8 cellular contexts compared by ENCODE assay signal in the genomic region with DNA sequence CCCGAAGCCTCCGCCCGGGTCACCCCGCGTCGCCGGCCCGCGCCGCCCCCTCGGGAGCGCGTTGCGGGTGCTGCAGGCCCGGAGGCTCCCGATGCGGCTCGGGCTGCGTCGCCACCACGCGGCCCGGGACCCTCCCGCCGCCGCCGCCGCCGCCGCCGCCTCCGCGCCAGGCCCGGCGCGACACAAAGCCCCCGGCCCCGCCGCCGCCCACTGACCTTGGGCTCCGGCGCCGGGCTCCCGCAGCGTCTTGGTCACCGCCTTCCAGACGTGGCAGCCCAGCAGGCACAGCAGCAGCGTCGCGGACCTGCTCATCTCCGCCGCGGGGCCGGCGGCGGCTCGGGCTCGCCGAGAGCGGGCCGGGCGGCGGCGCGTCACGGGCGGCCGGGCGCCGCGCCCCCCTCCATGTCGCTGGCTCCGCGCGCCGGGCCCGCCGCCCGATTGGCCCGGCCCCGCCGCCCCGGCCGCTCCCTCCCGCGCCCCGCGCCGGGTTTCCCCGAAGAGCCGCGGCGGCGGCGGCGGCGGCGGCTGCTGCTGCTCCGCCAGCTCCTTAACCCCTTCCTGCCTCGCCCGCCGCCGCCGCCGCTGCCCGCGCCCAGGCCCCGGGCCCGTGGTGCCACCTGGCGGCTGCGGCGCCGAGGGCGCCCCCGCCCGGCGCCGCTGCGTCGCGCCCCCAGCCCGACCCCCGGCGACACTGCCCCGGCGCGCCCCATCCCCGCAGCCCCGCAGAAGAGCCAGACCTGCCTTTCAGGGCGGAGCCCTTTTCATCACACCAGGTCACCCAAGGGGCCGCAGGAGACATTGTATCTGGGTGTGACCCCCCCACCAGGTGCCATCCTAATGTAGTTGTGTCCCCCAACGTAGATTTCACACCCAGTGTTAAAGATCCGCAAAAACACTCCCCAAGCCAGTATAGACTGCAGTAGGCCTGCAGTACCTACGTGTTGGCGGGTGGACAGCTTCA. TPM values are rescaled to one million over a fixed set of nuclear protein-coding genes. Genes with fewer than 3 reads are reported as not detected.
DNase-seq lines count a peak whose midpoint lies in the region; ATAC-seq and TF ChIP-seq lines count a peak whose summit lies in the region.

Gene FAM171A1, minus strand, starts transcription at position 549 of the 961 bp plus-strand sequence. Its CDS starts 237 bp downstream, at position 312.

- no peaks in the 10 kb centered on the region for H3K9me3 Mint-ChIP-seq in stimulated activated effector memory CD8-positive, alpha-beta T cell treated with anti-CD3 and anti-CD28 coated beads, Interleukin-12 subunit alpha, Interleukin-12 subunit beta, amount 100 ng/mL, for 72 hours

- H3K27ac ChIP-seq in esophagus muscularis mucosa (replicated peaks in 1 of 4) = peak within 1 kb of the TSS; percentile 45 to 77 (median 73)

- H3K4me1 Mint-ChIP-seq in stimulated activated effector memory CD8-positive, alpha-beta T cell treated with anti-CD3 and anti-CD28 coated beads, Interleukin-12 subunit alpha, Interleukin-12 subunit beta, amount 100 ng/mL, for 72 hours = no peaks in the 10 kb centered on the region

- TF ChIP-seq POLR2A in esophagus muscularis mucosa (IDR thresholded peaks at IDR 0.05; ENCODE audit: low read depth) = no peak

- H3K36me3 ChIP-seq in esophagus muscularis mucosa = no peaks in the 10 kb centered on the region

- no peaks in the 10 kb centered on the region for H3K27me3 ChIP-seq in esophagus muscularis mucosa

- peak in 2 of 3 experiments; percentile 28 to 37 for TF ChIP-seq CTCF in esophagus muscularis mucosa (IDR thresholded peaks at IDR 0.05)

- H3K27ac Mint-ChIP-seq in stimulated activated effector memory CD8-positive, alpha-beta T cell treated with anti-CD3 and anti-CD28 coated beads, Interleukin-12 subunit alpha, Interleukin-12 subunit beta, amount 100 ng/mL, for 72 hours = no peak within 1 kb of the TSS

- WGBS in esophagus muscularis mucosa = 30% methylated on average over 4 of the region's 135 CpGs

- peak within 1 kb of the TSS; percentile 66 for H3K4me3 Mint-ChIP-seq in stimulated activated effector memory CD8-positive, alpha-beta T cell treated with anti-CD3 and anti-CD28 coated beads, Interleukin-12 subunit alpha, Interleukin-12 subunit beta, amount 100 ng/mL, for 72 hours

- H3K9me3 ChIP-seq in esophagus muscularis mucosa = no peaks in the 10 kb centered on the region

- ATAC-seq in stimulated activated effector memory CD8-positive, alpha-beta T cell treated with anti-CD3 and anti-CD28 coated beads, Interleukin-12 subunit alpha, Interleukin-12 subunit beta, amount 100 ng/mL, for 72 hours = peak; percentile 80
- ATAC-seq in GM21717 (IDR thresholded peaks at IDR 0.05; ENCODE audit: unreplicated experiment) = no peak

- DNase-seq in EH (ENCODE audit: low read depth) (peak; percentile 67), HCEC 1CT (peak; percentile 40), NCI-H82 (lab: John Stamatoyannopoulos, UW) (peak; percentile 65), activated T-helper 1 cell treated with Interleukin-2 at 50 U/mL for 16 hours (ENCODE audit: low read depth) (peak; percentile 47), esophagus muscularis mucosa (ENCODE audit: extremely low spot score) (no peak), myocyte (ENCODE audit: low read depth) (peak; percentile 65)
- DNase-seq in stimulated activated effector memory CD8-positive, alpha-beta T cell treated with anti-CD3 and anti-CD28 coated beads, Interleukin-12 subunit alpha, Interleukin-12 subunit beta, amount 100 ng/mL, for 72 hours (ENCODE audit: low spot score in 2 of 2) = peak; percentile 10 to 62

- peak within 1 kb of the TSS; percentile 80 to 89 (median 83) for H3K4me3 ChIP-seq in esophagus muscularis mucosa

- H3K36me3 Mint-ChIP-seq in stimulated activated effector memory CD8-positive, alpha-beta T cell treated with anti-CD3 and anti-CD28 coated beads, Interleukin-12 subunit alpha, Interleukin-12 subunit beta, amount 100 ng/mL, for 72 hours = no peaks in the 10 kb centered on the region

- H3K4me1 ChIP-seq in esophagus muscularis mucosa = peaks cover 8 to 45% (median 37%) of the 10 kb centered on the region in 4 donors

- intact Hi-C loops in esophagus muscularis mucosa (cut with DNase I) = loop anchor here (2.0 kb wide), 1 partner anchor 160 kb away; no protein-coding TSS in a partner anchor

- no peak for TF ChIP-seq EP300 in esophagus muscularis mucosa (IDR thresholded peaks at IDR 0.05)

RNA-seq across cellular contexts. Expression of gene FAM171A1, which starts in this region (rescaled TPM):
- total RNA-seq in esophagus muscularis mucosa (10 to 100 TPM in 3 of 4 donors, 1 to 10 TPM in 1; 7.1 to 15.0 (median 12.6) TPM), myocyte (14.0 and 15.0 TPM in 2 replicates)
- 19.9 TPM for polyA plus RNA-seq in myocyte (2012)
